In the genomic region with DNA sequence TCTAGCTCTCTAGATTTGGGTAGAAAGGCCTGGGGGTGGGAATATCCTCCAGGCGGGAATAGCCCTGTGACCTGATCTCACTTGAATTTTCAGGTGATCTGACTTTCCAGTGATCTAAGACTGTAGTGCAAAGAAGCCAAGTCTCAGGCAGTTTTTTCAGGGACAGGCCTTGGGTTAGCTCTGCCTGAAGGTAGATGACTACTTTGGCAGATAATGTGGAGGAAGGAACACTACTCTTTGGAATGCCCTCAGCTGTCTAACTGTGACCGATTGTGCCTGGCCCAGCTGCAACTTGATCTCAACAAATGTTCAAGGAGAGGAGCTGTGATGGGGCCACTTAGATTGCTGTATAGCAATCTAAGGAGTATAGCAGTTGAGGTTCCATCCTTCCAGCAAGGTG, we compare ENCODE assay signal across 1 cellular context.
TF ChIP-seq lines count a peak whose summit lies in the region.

No MANE protein-coding gene starts in this region.

TF ChIP-seq in H1, 55 proteins besides CTCF, POLR2A, EP300 and RAD21 (continued from another document):
- TF ChIP-seq, protein P1, sequence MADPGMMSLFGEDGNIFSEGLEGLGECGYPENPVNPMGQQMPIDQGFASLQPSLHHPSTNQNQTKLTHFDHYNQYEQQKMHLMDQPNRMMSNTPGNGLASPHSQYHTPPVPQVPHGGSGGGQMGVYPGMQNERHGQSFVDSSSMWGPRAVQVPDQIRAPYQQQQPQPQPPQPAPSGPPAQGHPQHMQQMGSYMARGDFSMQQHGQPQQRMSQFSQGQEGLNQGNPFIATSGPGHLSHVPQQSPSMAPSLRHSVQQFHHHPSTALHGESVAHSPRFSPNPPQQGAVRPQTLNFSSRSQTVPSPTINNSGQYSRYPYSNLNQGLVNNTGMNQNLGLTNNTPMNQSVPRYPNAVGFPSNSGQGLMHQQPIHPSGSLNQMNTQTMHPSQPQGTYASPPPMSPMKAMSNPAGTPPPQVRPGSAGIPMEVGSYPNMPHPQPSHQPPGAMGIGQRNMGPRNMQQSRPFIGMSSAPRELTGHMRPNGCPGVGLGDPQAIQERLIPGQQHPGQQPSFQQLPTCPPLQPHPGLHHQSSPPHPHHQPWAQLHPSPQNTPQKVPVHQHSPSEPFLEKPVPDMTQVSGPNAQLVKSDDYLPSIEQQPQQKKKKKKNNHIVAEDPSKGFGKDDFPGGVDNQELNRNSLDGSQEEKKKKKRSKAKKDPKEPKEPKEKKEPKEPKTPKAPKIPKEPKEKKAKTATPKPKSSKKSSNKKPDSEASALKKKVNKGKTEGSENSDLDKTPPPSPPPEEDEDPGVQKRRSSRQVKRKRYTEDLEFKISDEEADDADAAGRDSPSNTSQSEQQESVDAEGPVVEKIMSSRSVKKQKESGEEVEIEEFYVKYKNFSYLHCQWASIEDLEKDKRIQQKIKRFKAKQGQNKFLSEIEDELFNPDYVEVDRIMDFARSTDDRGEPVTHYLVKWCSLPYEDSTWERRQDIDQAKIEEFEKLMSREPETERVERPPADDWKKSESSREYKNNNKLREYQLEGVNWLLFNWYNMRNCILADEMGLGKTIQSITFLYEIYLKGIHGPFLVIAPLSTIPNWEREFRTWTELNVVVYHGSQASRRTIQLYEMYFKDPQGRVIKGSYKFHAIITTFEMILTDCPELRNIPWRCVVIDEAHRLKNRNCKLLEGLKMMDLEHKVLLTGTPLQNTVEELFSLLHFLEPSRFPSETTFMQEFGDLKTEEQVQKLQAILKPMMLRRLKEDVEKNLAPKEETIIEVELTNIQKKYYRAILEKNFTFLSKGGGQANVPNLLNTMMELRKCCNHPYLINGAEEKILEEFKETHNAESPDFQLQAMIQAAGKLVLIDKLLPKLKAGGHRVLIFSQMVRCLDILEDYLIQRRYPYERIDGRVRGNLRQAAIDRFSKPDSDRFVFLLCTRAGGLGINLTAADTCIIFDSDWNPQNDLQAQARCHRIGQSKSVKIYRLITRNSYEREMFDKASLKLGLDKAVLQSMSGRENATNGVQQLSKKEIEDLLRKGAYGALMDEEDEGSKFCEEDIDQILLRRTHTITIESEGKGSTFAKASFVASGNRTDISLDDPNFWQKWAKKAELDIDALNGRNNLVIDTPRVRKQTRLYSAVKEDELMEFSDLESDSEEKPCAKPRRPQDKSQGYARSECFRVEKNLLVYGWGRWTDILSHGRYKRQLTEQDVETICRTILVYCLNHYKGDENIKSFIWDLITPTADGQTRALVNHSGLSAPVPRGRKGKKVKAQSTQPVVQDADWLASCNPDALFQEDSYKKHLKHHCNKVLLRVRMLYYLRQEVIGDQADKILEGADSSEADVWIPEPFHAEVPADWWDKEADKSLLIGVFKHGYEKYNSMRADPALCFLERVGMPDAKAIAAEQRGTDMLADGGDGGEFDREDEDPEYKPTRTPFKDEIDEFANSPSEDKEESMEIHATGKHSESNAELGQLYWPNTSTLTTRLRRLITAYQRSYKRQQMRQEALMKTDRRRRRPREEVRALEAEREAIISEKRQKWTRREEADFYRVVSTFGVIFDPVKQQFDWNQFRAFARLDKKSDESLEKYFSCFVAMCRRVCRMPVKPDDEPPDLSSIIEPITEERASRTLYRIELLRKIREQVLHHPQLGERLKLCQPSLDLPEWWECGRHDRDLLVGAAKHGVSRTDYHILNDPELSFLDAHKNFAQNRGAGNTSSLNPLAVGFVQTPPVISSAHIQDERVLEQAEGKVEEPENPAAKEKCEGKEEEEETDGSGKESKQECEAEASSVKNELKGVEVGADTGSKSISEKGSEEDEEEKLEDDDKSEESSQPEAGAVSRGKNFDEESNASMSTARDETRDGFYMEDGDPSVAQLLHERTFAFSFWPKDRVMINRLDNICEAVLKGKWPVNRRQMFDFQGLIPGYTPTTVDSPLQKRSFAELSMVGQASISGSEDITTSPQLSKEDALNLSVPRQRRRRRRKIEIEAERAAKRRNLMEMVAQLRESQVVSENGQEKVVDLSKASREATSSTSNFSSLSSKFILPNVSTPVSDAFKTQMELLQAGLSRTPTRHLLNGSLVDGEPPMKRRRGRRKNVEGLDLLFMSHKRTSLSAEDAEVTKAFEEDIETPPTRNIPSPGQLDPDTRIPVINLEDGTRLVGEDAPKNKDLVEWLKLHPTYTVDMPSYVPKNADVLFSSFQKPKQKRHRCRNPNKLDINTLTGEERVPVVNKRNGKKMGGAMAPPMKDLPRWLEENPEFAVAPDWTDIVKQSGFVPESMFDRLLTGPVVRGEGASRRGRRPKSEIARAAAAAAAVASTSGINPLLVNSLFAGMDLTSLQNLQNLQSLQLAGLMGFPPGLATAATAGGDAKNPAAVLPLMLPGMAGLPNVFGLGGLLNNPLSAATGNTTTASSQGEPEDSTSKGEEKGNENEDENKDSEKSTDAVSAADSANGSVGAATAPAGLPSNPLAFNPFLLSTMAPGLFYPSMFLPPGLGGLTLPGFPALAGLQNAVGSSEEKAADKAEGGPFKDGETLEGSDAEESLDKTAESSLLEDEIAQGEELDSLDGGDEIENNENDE (IDR thresholded peaks at IDR 0.05; ENCODE audit: insufficient replicate concordance, low read length) = no peak
- TF ChIP-seq CTBP2 (IDR thresholded peaks at IDR 0.05; ENCODE audit: borderline replicate concordance, insufficient read depth, insufficient read length, low read length) = no peak
- no peak for TF ChIP-seq CREB1 (IDR thresholded peaks at IDR 0.05)
- TF ChIP-seq ZNF274 (IDR thresholded peaks at IDR 0.05; ENCODE audit: borderline replicate concordance, extremely low read depth, low read length) = no peak
- TF ChIP-seq CEBPB (IDR thresholded peaks at IDR 0.05; ENCODE audit: low read depth, low read length) = no peak
- no peak for TF ChIP-seq RXRA (IDR thresholded peaks at IDR 0.05; ENCODE audit: insufficient read depth, low read depth, low read length)
- TF ChIP-seq YY1 (IDR thresholded peaks at IDR 0.05; ENCODE audit: low read depth, low read length) = no peak
- TF ChIP-seq, protein P2, sequence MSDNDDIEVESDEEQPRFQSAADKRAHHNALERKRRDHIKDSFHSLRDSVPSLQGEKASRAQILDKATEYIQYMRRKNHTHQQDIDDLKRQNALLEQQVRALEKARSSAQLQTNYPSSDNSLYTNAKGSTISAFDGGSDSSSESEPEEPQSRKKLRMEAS (IDR thresholded peaks at IDR 0.05) = no peak
- no peak for TF ChIP-seq HDAC6 (IDR thresholded peaks at IDR 0.05; ENCODE audit: low read depth, low read length)
- no peak for TF ChIP-seq POLR2AphosphoS5 (IDR thresholded peaks at IDR 0.05; ENCODE audit: low read depth, low read length)
- no peak for TF ChIP-seq TAF1 (IDR thresholded peaks at IDR 0.05; ENCODE audit: low read depth, low read length)
